In the genomic region with DNA sequence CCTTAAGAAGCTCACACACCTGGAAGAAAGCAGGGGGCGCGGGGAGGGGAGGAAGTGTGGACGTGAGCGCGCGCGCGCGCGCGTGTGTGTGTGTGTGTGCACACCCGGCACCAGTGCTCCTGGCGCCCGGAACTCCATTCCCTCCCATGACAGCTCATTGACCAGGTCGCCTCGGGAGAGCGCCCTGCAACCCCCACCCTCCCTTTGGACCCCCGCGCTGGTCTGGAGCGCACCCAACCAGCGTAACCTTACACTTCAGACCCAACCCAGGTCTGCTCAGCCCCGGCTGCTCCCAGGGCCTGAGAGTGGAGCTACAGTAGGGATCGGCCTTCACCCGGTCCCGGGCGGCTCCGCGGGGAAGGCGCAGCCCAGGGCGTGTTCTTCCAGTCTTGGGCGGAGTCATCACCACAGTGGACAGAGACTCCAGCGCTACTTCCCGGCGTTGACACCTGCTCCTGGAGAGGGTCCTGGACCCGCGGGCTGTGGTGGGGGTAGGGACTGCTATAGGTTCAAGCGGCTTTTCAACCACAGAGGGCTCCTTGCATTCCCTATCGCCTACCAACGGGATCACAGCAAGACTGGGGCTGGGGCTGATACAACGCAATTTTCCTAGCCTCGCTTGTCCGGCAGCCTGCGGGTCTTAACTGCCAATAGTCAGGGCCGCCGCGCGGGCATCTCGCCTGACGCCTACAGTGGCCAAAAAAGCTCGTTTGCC, we compare ENCODE assay signal across 1 cellular context.
TF ChIP-seq lines count a peak whose summit lies in the region.

No MANE protein-coding gene starts in this region.

TF ChIP-seq in endothelial cell of umbilical vein, 7 proteins besides CTCF, POLR2A, EP300 and RAD21 (continued from another document):
- TF ChIP-seq EZH2 (IDR thresholded peaks at IDR 0.05; ENCODE audit: borderline replicate concordance, low read depth, low read length, severe bottlenecking), result peak; percentile 28
